Comparison of ENCODE assay signal across 8 cellular contexts in the genomic region with DNA sequence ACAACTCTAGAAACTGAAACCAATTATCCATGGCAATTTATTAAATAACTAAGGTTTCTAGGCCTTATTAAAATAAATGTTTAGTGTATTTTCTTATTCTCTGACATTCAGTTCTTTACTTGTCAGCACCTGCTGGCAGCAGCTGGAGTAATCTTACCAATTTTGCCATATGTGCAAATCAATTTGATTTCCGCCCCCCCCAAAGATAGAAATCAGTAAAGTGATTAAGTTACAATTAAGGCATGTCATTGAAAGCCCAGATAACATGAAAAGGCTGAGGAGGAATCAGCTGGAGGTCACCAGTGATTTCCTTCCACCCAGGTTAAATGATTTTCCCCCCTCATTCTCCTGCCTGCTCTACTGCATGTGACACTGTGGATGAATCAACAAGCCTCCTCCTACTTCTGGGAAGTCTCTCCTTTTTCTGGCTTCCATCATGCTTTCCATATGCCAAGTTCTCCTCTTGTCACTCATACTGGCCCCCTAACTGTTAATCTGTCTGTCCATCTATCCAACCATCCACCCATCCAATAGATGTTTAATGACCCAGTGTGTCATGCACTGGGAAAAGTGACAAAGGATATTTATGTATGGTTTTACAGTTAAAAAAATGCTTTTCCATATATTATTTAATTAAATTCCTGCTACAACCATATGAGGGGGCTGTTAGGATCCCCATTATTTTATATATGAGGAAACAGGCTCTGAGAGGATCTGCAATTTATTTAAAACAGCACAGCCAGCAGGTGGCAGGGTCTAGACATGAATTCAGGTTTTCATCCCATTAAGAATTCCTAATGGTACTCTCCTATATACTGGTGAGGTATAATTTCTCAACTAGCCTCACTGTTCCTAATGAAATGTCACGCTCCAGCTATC.
DNase-seq lines count a peak whose midpoint lies in the region; ATAC-seq and TF ChIP-seq lines count a peak whose summit lies in the region.

No MANE protein-coding gene starts in this region.

- ATAC-seq in GM21360 (IDR thresholded peaks at IDR 0.05; ENCODE audit: unreplicated experiment) = no peak

- no peaks in the 10 kb centered on the region for H3K27me3 ChIP-seq in AG04450 (ENCODE audit: control insufficient read depth, insufficient read depth, low read length)

- H3K27ac ChIP-seq in AG04450 (ENCODE audit: low read depth, low read length) = no peak overlapping the region

- TF ChIP-seq CTCF in AG04450 (IDR thresholded peaks at IDR 0.05; ENCODE audit: low read depth, low read length) (peak; percentile 62), GM12865 (IDR thresholded peaks at IDR 0.05; ENCODE audit: insufficient read depth, low read depth, low read length, missing control alignments) (peak; percentile 45)

- CTCF ChIA-PET in AG04450 (lab: Charles Lee) = interaction anchor here (0.6 to 3.5 kb wide), 26 partner anchors 10 to 408 kb away, joined by 3 to 38 read pairs (median 3); no protein-coding TSS in a partner anchor

- no peak overlapping the region for H3K4me3 ChIP-seq in AG04450 (ENCODE audit: low read depth, low read length)
- H3K4me3 ChIP-seq in GM12865 (ENCODE audit: low read depth, low read length) = no peak overlapping the region

- H3K9me3 ChIP-seq in AG04450 (ENCODE audit: control insufficient read depth, insufficient read depth, low read length) = no peaks in the 10 kb centered on the region

- DNase-seq in AG04450 (ENCODE audit: low read depth, low spot score) (no peak), GM12865 (ENCODE audit: low read depth) (peak; percentile 41), NCI-H2227 treated with DMSO at 0.1 percent for 48 hours (lab: John Stamatoyannopoulos, UW) (peak; percentile 11), amniotic stem cell (lab: John Stamatoyannopoulos, UW) (peak; percentile 23), hepatic stellate cell (ENCODE audit: low spot score) (peak; percentile 34)
- peak; percentile 37 for DNase-seq in stimulated activated CD4-positive, alpha-beta T cell treated with anti-CD3 and anti-CD28 coated beads, Interleukin-4, amount 100 ng/mL, for 24 hours
- no peak for DNase-seq in stimulated activated CD8-positive, alpha-beta memory T cell treated with anti-CD3 and anti-CD28 coated beads, Interleukin-4, amount 100 ng/mL, for 48 hours

- POLR2A ChIA-PET in AG04450 (lab: Yijun Ruan, JAX) = interaction anchor here (1.1 to 1.3 kb wide), 3 partner anchors 16 to 117 kb away, joined by 3 to 5 read pairs (median 4); no protein-coding TSS in a partner anchor

Comparison
In these comparisons a context has a peak if more than half of its experiments do, and no peak if none do; other contexts are left out.
1. DNase-seq: peak in GM12865 (single experiment), NCI-H2227 treated with DMSO at 0.1 percent for 48 hours (single experiment), amniotic stem cell (single experiment), hepatic stellate cell (single experiment) and stimulated activated CD4-positive, alpha-beta T cell treated with anti-CD3 and anti-CD28 coated beads, Interleukin-4, amount 100 ng/mL, for 24 hours (single experiment); none in AG04450 (single experiment) and stimulated activated CD8-positive, alpha-beta memory T cell treated with anti-CD3 and anti-CD28 coated beads, Interleukin-4, amount 100 ng/mL, for 48 hours (single experiment).